28 cellular contexts compared by ENCODE assay signal in genomic region chr3:17129550-17129949, GRCh38.
"Had no signal": no experiment of that assay in that cellular context is flagged by ENCODE, and none has a peak within 500 bp of the region (broad histone marks: within the 10 kb centered on the region; RNA-seq: fewer than 3 reads in every experiment).

No MANE protein-coding gene starts in this region.

- H3K27ac Mint-ChIP-seq: mesothelial cell of epicardium; naive B cell; nephron progenitor cell; neural progenitor cell; progenitor cell of endocrine pancreas; stimulated activated naive B cell treated with anti-CD40 and anti-IgM and Interleukin-4, amounts not matched to agents 10 μg/mL and 1 μg/mL and 100 μg/mL, for 72 hours had no signal

- H3K27ac ChIP-seq: left ventricle myocardium inferior, neural progenitor cell, neutrophil, ovary, right atrium auricular region, right lobe of liver, stomach, testis, thyroid gland, transverse colon, upper lobe of left lung, vagina had no signal

- H3K4me1 Mint-ChIP-seq: mesothelial cell of epicardium; naive B cell; neural progenitor cell; stimulated activated naive B cell treated with anti-CD40 and anti-IgM and Interleukin-4, amounts not matched to agents 10 μg/mL and 1 μg/mL and 100 μg/mL, for 72 hours had no signal

- ATAC-seq: natural killer cell; right lobe of liver; stimulated activated naive B cell treated with anti-CD40 and anti-IgM and Interleukin-4, amounts not matched to agents 10 μg/mL and 1 μg/mL and 100 μg/mL, for 72 hours; stimulated activated naive CD8-positive, alpha-beta T cell treated with anti-CD3 and anti-CD28 coated beads, Interleukin-15, Interleukin-2, amounts not matched to agents 100 U/mL and 50 U/mL, for 24 hours had no signal

- H3K36me3 Mint-ChIP-seq: mesothelial cell of epicardium, natural killer cell, neural progenitor cell had no signal

- H3K27me3 ChIP-seq: neural progenitor cell, neutrophil, right atrium auricular region, right lobe of liver, stomach, testis, thyroid gland, transverse colon, upper lobe of left lung, vagina had no signal

- DNase-seq: islet precursor cell; left ventricle myocardium inferior; mesendoderm; naive B cell; natural killer cell; nephron progenitor cell; occipital lobe; ovary; right lobe of liver; stimulated activated CD4-positive, alpha-beta T cell treated with anti-CD3 and anti-CD28 coated beads, Interleukin-1b, Interleukin-23, amount 100 ng/mL, for 48 hours; stimulated activated CD4-positive, alpha-beta T cell treated with anti-CD3 and anti-CD28 coated beads, Interleukin-2, amount 100 ng/mL, for 48 hours; stimulated activated CD4-positive, alpha-beta T cell treated with anti-CD3 and anti-CD28 coated beads, Interleukin-4, amount 100 ng/mL, for 4 hours; stimulated activated CD8-positive, alpha-beta memory T cell treated with anti-CD3 and anti-CD28 coated beads, Interleukin-4, amount 100 ng/mL, for 48 hours; stimulated activated naive B cell treated with anti-CD40 and anti-IgM and Interleukin-4, amounts not matched to agents 10 μg/mL and 1 μg/mL and 100 μg/mL, for 72 hours; stimulated activated naive CD8-positive, alpha-beta T cell treated with anti-CD3 and anti-CD28 coated beads, Interleukin-15, Interleukin-2, amounts not matched to agents 100 U/mL and 50 U/mL, for 24 hours; stomach; testis; thyroid gland; transverse colon; upper lobe of left lung had no signal

- H3K9me3 ChIP-seq: left ventricle myocardium inferior, neutrophil, ovary, right atrium auricular region, right lobe of liver, testis, thyroid gland, transverse colon, upper lobe of left lung, vagina had no signal

- H3K27me3 Mint-ChIP-seq: naive B cell; progenitor cell of endocrine pancreas; stimulated activated naive B cell treated with anti-CD40 and anti-IgM and Interleukin-4, amounts not matched to agents 10 μg/mL and 1 μg/mL and 100 μg/mL, for 72 hours had no signal

- H3K4me3 Mint-ChIP-seq: mesothelial cell of epicardium; naive B cell; natural killer cell; nephron progenitor cell; neural progenitor cell; stimulated activated naive B cell treated with anti-CD40 and anti-IgM and Interleukin-4, amounts not matched to agents 10 μg/mL and 1 μg/mL and 100 μg/mL, for 72 hours had no signal

- H3K4me3 ChIP-seq: left ventricle myocardium inferior, lung, neural progenitor cell, ovary, right atrium auricular region, right lobe of liver, smooth muscle cell, stomach, testis, thyroid gland, transverse colon, upper lobe of left lung, vagina had no signal
